ENCODE assay signal across 30 cellular contexts in the genomic region with DNA sequence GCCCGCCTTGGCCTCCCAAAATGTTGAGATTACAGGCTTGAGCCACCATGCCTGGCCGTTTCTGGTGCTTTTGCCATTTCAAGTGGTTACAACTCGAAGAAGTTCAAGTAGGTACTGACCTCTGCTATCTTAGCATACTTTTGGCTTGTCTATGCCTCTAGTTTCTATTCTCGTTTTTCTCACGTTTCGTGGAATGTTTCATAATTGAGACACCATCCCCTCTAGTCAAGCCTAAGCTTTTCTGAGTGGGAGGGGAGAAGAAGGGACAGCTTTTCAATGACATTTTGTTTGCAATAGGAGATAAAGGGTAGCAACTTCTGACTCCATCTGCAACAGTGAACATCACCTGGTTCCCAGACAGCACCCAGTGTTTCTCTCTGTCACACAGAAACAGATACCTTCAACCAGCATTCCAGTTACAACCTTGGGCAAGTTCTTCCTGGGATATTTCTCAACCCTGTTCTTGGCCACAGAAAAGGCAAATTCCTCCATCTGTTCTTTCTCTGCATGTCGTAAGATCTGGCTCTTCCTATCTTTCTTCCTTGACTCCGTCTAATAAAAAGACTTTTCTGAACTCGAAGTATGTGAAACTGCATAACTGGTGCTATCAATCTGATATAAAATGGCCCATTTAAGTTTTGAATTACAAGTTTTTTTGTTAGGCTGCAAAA. TPM values are rescaled to one million over a fixed set of nuclear protein-coding genes. Genes with fewer than 3 reads are reported as not detected.
DNase-seq lines count a peak whose midpoint lies in the region; ATAC-seq, FAIRE-seq and TF ChIP-seq lines count a peak whose summit lies in the region.
"Had no signal": no experiment of that assay in that cellular context is flagged by ENCODE, and none has a peak within 500 bp of the region (broad histone marks: within the 10 kb centered on the region; RNA-seq: fewer than 3 reads in every experiment).

No MANE protein-coding gene starts in this region.

- H3K9me2 ChIP-seq in SK-N-SH, result no peaks in the 10 kb centered on the region

- peaks cover 0 to 9% of the 10 kb centered on the region in 2 experiments; a peak in 2 of 4 replicates for H3K4me1 ChIP-seq in SK-N-SH (ENCODE audit: control insufficient read depth in 1 of 2, insufficient read depth in 2 of 2, low read depth in 1 of 2, low read length in 1 of 2)
- peaks cover 42% of the 10 kb centered on the region for H3K4me1 ChIP-seq in adipocyte (ENCODE audit: control insufficient read depth, insufficient read depth, low read length)
- no peaks in the 10 kb centered on the region for H3K4me1 ChIP-seq in aorta (ENCODE audit: control insufficient read depth in 1 of 2, insufficient read depth in 2 of 2, low read length in 2 of 2)
- no peaks in the 10 kb centered on the region for H3K4me1 ChIP-seq in small intestine (ENCODE audit: control insufficient read depth in 2 of 2, insufficient read depth in 1 of 2, low read depth in 1 of 2, low read length in 1 of 2)
- H3K4me1 ChIP-seq: SJCRH30, tibial nerve had no signal

- no peak overlapping the region for H3K27ac ChIP-seq in SK-N-SH (ENCODE audit: low read depth in 2 of 2, low read length in 1 of 2)
- H3K27ac ChIP-seq in aorta (ENCODE audit: low read depth in 1 of 2, low read length in 2 of 2), result no peak overlapping the region
- no peak overlapping the region for H3K27ac ChIP-seq in small intestine (ENCODE audit: low read depth in 1 of 2, low read length in 1 of 2)
- H3K27ac ChIP-seq: 22Rv1, SJCRH30, tibial nerve had no signal

- POLR2A ChIA-PET in SK-N-SH (lab: Yijun Ruan, JAX), result no interaction called here

- no peak for FAIRE-seq in small intestine (lab: Jason Lieb, UNC)
- FAIRE-seq: bronchial epithelial cell, endothelial cell of umbilical vein, GM18507 had no signal

- no peak overlapping the region for H2AFZ ChIP-seq in SK-N-SH (ENCODE audit: low read depth)

- 84% methylated on average over 9 of the region's 9 CpGs for WGBS in SK-N-SH (ENCODE audit: low lambda C conversion rate)
- WGBS in aorta, 2 donors, result 84 to 91% methylated on average over 9 of the region's 9 CpGs
- WGBS in small intestine, 3 donors, result 79 to 81% (median 81%) methylated on average over 9 of the region's 9 CpGs

- no peaks in the 10 kb centered on the region for H3K79me2 ChIP-seq in SK-N-SH (ENCODE audit: insufficient read depth)

- DNase-seq in SK-N-SH, result no peak
- DNase-seq in adipocyte (ENCODE audit: low read depth), result peak; percentile 29
- peak; percentile 9 to 12 for DNase-seq in foreskin fibroblast
- DNase-seq in aorta, result no peak
- no peak for DNase-seq in KG1 (lab: John Stamatoyannopoulos, UW)
- DNase-seq in small intestine, result no peak
- DNase-seq in DMS 273 (lab: John Stamatoyannopoulos, UW; ENCODE audit: unreplicated experiment), result no peak
- DNase-seq: activated B cell treated with CpG ODN at 0.5 μM for 24 hours; activated CD4-positive, alpha-beta memory T cell treated with anti-CD3 and anti-CD28 coated beads, Interleukin-2, amount 10 ng/mL, durations not matched to agents 7 days and 5 days; activated gamma-delta T cell; activated T-cell treated with anti-CD3 and anti-CD28 coated beads for 4 hours; Calu3; dermis blood vessel endothelial cell; midbrain; NCI-H146; PC-3; SJCRH30; stimulated activated CD4-positive, alpha-beta T cell treated with anti-CD3 and anti-CD28 coated beads, Interleukin-1b, Interleukin-23, amount 100 ng/mL, for 48 hours; stimulated activated naive CD4-positive, alpha-beta T cell had no signal

- H4K20me1 ChIP-seq in SK-N-SH (ENCODE audit: insufficient read depth), result no peaks in the 10 kb centered on the region

- no peak for TF ChIP-seq RAD21 in SK-N-SH (IDR thresholded peaks at IDR 0.05; ENCODE audit: low read length)

- ATAC-seq in SK-N-SH treated with all-trans-retinoic acid at 6 μM for 48 hours, result no peak
- ATAC-seq in aorta (ENCODE audit: low FRiP score), result peak; percentile 38
- ATAC-seq: natural killer cell treated with Interleukin-12 subunit alpha and Interleukin-12 subunit beta and Interleukin-15 and Interleukin-18, amount 100 ng/mL, for 72 hours; PC-3 had no signal

- H3K9me3 ChIP-seq in SK-N-SH, result no peaks in the 10 kb centered on the region
- no peaks in the 10 kb centered on the region for H3K9me3 ChIP-seq in adipocyte (ENCODE audit: control insufficient read depth, low read length)
- no peaks in the 10 kb centered on the region for H3K9me3 ChIP-seq in aorta (ENCODE audit: control insufficient read depth, low read length)
- H3K9me3 ChIP-seq in small intestine (ENCODE audit: control insufficient read depth, low read depth), result no peaks in the 10 kb centered on the region
- H3K9me3 ChIP-seq: SJCRH30, tibial nerve had no signal

- TF ChIP-seq CTCF in SK-N-SH (IDR thresholded peaks at IDR 0.05) (no peak), foreskin fibroblast (IDR thresholded peaks at IDR 0.05; ENCODE audit: low read depth, low read length) (no peak)

- intact Hi-C loops in aorta (cut with DNase I), result no loop called here

- CTCF ChIA-PET in SK-N-SH (lab: Yijun Ruan, JAX), result no interaction called here

- H3K27me3 ChIP-seq in SK-N-SH (ENCODE audit: insufficient read depth), result no peaks in the 10 kb centered on the region
- H3K27me3 ChIP-seq in adipocyte (replicated peaks; ENCODE audit: control insufficient read depth, insufficient read depth, low read length), result no peaks in the 10 kb centered on the region
- no peaks in the 10 kb centered on the region for H3K27me3 ChIP-seq in aorta (ENCODE audit: control insufficient read depth in 1 of 2, insufficient read depth in 2 of 2, low read length in 1 of 2)
- H3K27me3 ChIP-seq in small intestine (ENCODE audit: control insufficient read depth in 2 of 2, insufficient read depth in 2 of 2, low read length in 2 of 2), result no peaks in the 10 kb centered on the region
- H3K27me3 ChIP-seq: SJCRH30, tibial nerve had no signal

- no peak for TF ChIP-seq EP300 in SK-N-SH (IDR thresholded peaks at IDR 0.05; ENCODE audit: borderline replicate concordance in 1 of 2, low read depth in 1 of 2, low read length in 1 of 2)

- H3K9ac ChIP-seq in SK-N-SH, result no peak overlapping the region
- peak overlapping the region; percentile 43 for H3K9ac ChIP-seq in adipocyte (ENCODE audit: low read length)

- H3K4me3 ChIP-seq in SK-N-SH (ENCODE audit: low read depth in 2 of 2, low read length in 1 of 2) (no peak overlapping the region), adipocyte (ENCODE audit: low read length) (peak overlapping the region; percentile 25), foreskin fibroblast (ENCODE audit: low read depth in 1 of 2, low read length in 2 of 2) (no peak overlapping the region), aorta (ENCODE audit: low read length in 2 of 2) (no peak overlapping the region), small intestine (ENCODE audit: low read depth in 1 of 2, low read length in 2 of 2) (no peak overlapping the region)
- H3K4me3 ChIP-seq: SJCRH30, tibial nerve had no signal

- H3K36me3 ChIP-seq in SK-N-SH (replicated peaks in 1 of 2; ENCODE audit: control insufficient read depth in 1 of 2, insufficient read depth in 2 of 2, low read length in 1 of 2) (no peaks in the 10 kb centered on the region), adipocyte (ENCODE audit: control insufficient read depth, insufficient read depth, low read length, severe bottlenecking) (no peaks in the 10 kb centered on the region), aorta (ENCODE audit: control insufficient read depth in 1 of 2, insufficient read depth in 2 of 2, low read length in 1 of 2) (no peaks in the 10 kb centered on the region), small intestine (ENCODE audit: control insufficient read depth in 2 of 2, insufficient read depth in 2 of 2, low read length in 2 of 2) (no peaks in the 10 kb centered on the region)
- H3K36me3 ChIP-seq: SJCRH30, tibial nerve had no signal

- no peaks in the 10 kb centered on the region for H3F3A ChIP-seq in SK-N-SH (replicated peaks; ENCODE audit: insufficient read depth)

- H3K4me2 ChIP-seq in SK-N-SH, result no peak overlapping the region

TF ChIP-seq in SK-N-SH treated with all-trans-retinoic acid at 6 μM for 48 hours, 23 proteins besides CTCF, POLR2A, EP300 and RAD21 (continues in another document):
- TF ChIP-seq CSDC2 (CRISPR knock-in tag; IDR thresholded peaks at IDR 0.05) (no peak), ZFP3 (CRISPR knock-in tag; IDR thresholded peaks at IDR 0.05) (no peak), ZNF8 (CRISPR knock-in tag; IDR thresholded peaks at IDR 0.05) (no peak), CREB5 (CRISPR knock-in tag; IDR thresholded peaks at IDR 0.05; ENCODE audit: low read depth) (no peak), ZC3H10 (CRISPR knock-in tag; IDR thresholded peaks at IDR 0.05) (no peak), PPARA (CRISPR knock-in tag; IDR thresholded peaks at IDR 0.05; ENCODE audit: borderline replicate concordance) (no peak)

TF ChIP-seq in SK-N-SH, 30 proteins besides CTCF, POLR2A, EP300 and RAD21:
- TF ChIP-seq GABPA (IDR thresholded peaks at IDR 0.05; ENCODE audit: low read depth), result no peak
- no peak for TF ChIP-seq EZH2phosphoT487 (IDR thresholded peaks at IDR 0.05; ENCODE audit: borderline replicate concordance, low read depth)
- no peak for TF ChIP-seq ELF1 (IDR thresholded peaks at IDR 0.05)
- TF ChIP-seq NRF1 (IDR thresholded peaks at IDR 0.05; ENCODE audit: low read depth, low read length), result no peak
- no peak for TF ChIP-seq MXI1 (IDR thresholded peaks at IDR 0.05; ENCODE audit: low read depth, low read length)
- TF ChIP-seq FOSL2 (IDR thresholded peaks at IDR 0.05; ENCODE audit: borderline replicate concordance, low read depth), result no peak
- TF ChIP-seq SIN3A (IDR thresholded peaks at IDR 0.05; ENCODE audit: borderline replicate concordance, low read depth, low read length), result no peak
- TF ChIP-seq PBX3 (IDR thresholded peaks at IDR 0.05), result no peak
- TF ChIP-seq RFX5 (IDR thresholded peaks at IDR 0.05; ENCODE audit: low read length), result no peak
- no peak for TF ChIP-seq MEF2A (IDR thresholded peaks at IDR 0.05; ENCODE audit: borderline replicate concordance, low read depth)
TF ChIP-seq in SK-N-SH: peak in this region for 0.

RNA-seq across cellular contexts. Expression of gene DDI1, which starts 25.5 kb away (rescaled TPM):
- not detected in 2 replicates for polyA plus RNA-seq in SK-N-SH (2012; rRNA removed)
- polyA plus RNA-seq in SK-N-SH (2012; cell fraction: cytosol; rRNA removed), result not detected in 2 replicates
- polyA plus RNA-seq in SK-N-SH (2012; cell fraction: nucleus; rRNA removed), result not detected in 2 replicates
- total RNA-seq in aorta, result not detected
- not detected for polyA plus RNA-seq in aorta
- not detected for polyA plus RNA-seq in small intestine
- total RNA-seq: activated B cell treated with CpG ODN at 0.5 μM for 24 hours; activated CD4-positive, alpha-beta memory T cell treated with anti-CD3 and anti-CD28 coated beads, Interleukin-2, amount 10 ng/mL, durations not matched to agents 7 days and 5 days; bronchial epithelial cell; Calu3; dermis blood vessel endothelial cell; endothelial cell of umbilical vein; M059J; natural killer cell treated with Interleukin-12 subunit alpha and Interleukin-12 subunit beta and Interleukin-15 and Interleukin-18, amount 100 ng/mL, for 72 hours; PC-3; posterior vena cava; SJCRH30; tibial nerve had no signal
- polyA plus RNA-seq: adipose tissue, BJ, endothelial cell of umbilical vein had no signal

Comparison
In these comparisons a context has a peak if more than half of its experiments do, and no peak if none do; other contexts are left out.
1. DNase-seq: peak in adipocyte (single experiment) and foreskin fibroblast (2 of 2); none in SK-N-SH (single experiment), aorta (0 of 2), KG1 (single experiment), small intestine (single experiment) and DMS 273 (single experiment).